Comparison of ENCODE assay signal across 8 cellular contexts in genomic region chr15:74127255-74127953, GRCh38. TPM values are rescaled to one million over a fixed set of nuclear protein-coding genes. Genes with fewer than 3 reads are reported as not detected.
DNase-seq lines count a peak whose midpoint lies in the region; ATAC-seq, FAIRE-seq and TF ChIP-seq lines count a peak whose summit lies in the region.

No MANE protein-coding gene starts in this region.

- H3K4me2 ChIP-seq in astrocyte (ENCODE audit: low read length) (peak overlapping the region; percentile 88), hepatocyte (peak overlapping the region; percentile 89)

- peaks cover 22% of the 10 kb centered on the region for H3K9me3 Mint-ChIP-seq in astrocyte (ENCODE audit: unreplicated experiment)

- H3K9me2 ChIP-seq in hepatocyte (replicated peaks; ENCODE audit: insufficient read depth): no peaks in the 10 kb centered on the region

- H3K27me3 Mint-ChIP-seq in astrocyte (ENCODE audit: low read depth, unreplicated experiment): peaks cover 64% of the 10 kb centered on the region

- H3K36me3 Mint-ChIP-seq in astrocyte (ENCODE audit: low read depth, unreplicated experiment): no peaks in the 10 kb centered on the region

- peak overlapping the region; percentile 47 for H3K27ac Mint-ChIP-seq in astrocyte (ENCODE audit: unreplicated experiment)

- WGBS in hepatocyte (ENCODE audit: low lambda C conversion rate, missing lambda C conversion rate): 19% methylated on average over 34 of the region's 44 CpGs
- 10 to 11% methylated on average over 38 to 44 of the region's 44 CpGs for WGBS in aorta, 2 donors

- H3K36me3 ChIP-seq in ACC112 (ENCODE audit: insufficient read depth, low read length): no peaks in the 10 kb centered on the region
- H3K36me3 ChIP-seq in astrocyte (ENCODE audit: insufficient read depth, low read length): no peaks in the 10 kb centered on the region
- H3K36me3 ChIP-seq in hepatocyte (replicated peaks; ENCODE audit: insufficient read depth, low read depth): no peaks in the 10 kb centered on the region
- no peaks in the 10 kb centered on the region for H3K36me3 ChIP-seq in aorta (ENCODE audit: control insufficient read depth in 1 of 2, insufficient read depth in 2 of 2, low read length in 1 of 2)

- H2AFZ ChIP-seq in ACC112 (ENCODE audit: low read length, unreplicated experiment): peak overlapping the region; percentile 21
- peak overlapping the region; percentile 71 for H2AFZ ChIP-seq in astrocyte (ENCODE audit: low read depth, low read length)
- H2AFZ ChIP-seq in hepatocyte: peak overlapping the region; percentile 52

- no peak for FAIRE-seq in astrocyte (lab: Jason Lieb, UNC)

- H3K4me3 Mint-ChIP-seq in astrocyte (ENCODE audit: unreplicated experiment): no peak overlapping the region

- peak; percentile 60 for TF ChIP-seq CTCF in astrocyte (IDR thresholded peaks at IDR 0.05; ENCODE audit: insufficient read depth, low read depth, low read length)
- TF ChIP-seq CTCF in hepatocyte (IDR thresholded peaks at IDR 0.05; ENCODE audit: poor library complexity): peak; percentile 99
- TF ChIP-seq CTCF in retinal pigment epithelial cell (conservative IDR thresholded peaks at IDR 0.05; ENCODE audit: low read depth, low read length): peak; percentile 93

- H3K4me1 ChIP-seq in ACC112 (ENCODE audit: control insufficient read depth, insufficient read depth, low read length, unreplicated experiment): peaks cover 5% of the 10 kb centered on the region
- H3K4me1 ChIP-seq in astrocyte (ENCODE audit: insufficient read depth, low read length): peaks cover 19% of the 10 kb centered on the region
- H3K4me1 ChIP-seq in hepatocyte (ENCODE audit: insufficient read depth): peaks cover 22% of the 10 kb centered on the region
- no peaks in the 10 kb centered on the region for H3K4me1 ChIP-seq in aorta (ENCODE audit: control insufficient read depth in 1 of 2, insufficient read depth in 2 of 2, low read length in 2 of 2)

- intact Hi-C loops in aorta (cut with DNase I): loop anchor here (1.0 to 5.0 kb wide), 7 partner anchors 70 to 195 kb away; no protein-coding TSS in a partner anchor

- H3K27me3 ChIP-seq in ACC112 (ENCODE audit: insufficient read depth, low read length) (peaks cover 78% of the 10 kb centered on the region), astrocyte (ENCODE audit: insufficient read depth, low read length) (peaks cover 63% of the 10 kb centered on the region), hepatocyte (peaks cover 85% of the 10 kb centered on the region), aorta (ENCODE audit: control insufficient read depth in 1 of 2, insufficient read depth in 2 of 2, low read length in 1 of 2) (peaks cover 0 to 4% of the 10 kb centered on the region in 2 donors)

- H3K27ac ChIP-seq in ACC112 (ENCODE audit: low read depth, low read length) (no peak overlapping the region), astrocyte (ENCODE audit: low read depth, low read length) (no peak overlapping the region), hepatocyte (no peak overlapping the region), aorta (ENCODE audit: low read depth in 1 of 2, low read length in 2 of 2) (no peak overlapping the region)

- H4K20me1 ChIP-seq in astrocyte (ENCODE audit: insufficient read depth, low read length) (no peaks in the 10 kb centered on the region), hepatocyte (ENCODE audit: insufficient read depth, poor library complexity, severe bottlenecking) (no peaks in the 10 kb centered on the region)

- peak overlapping the region; percentile 52 for H3K9ac ChIP-seq in astrocyte (ENCODE audit: low read length)

- peak overlapping the region; percentile 71 for H3K4me3 ChIP-seq in ACC112 (ENCODE audit: low read depth, low read length)
- peak overlapping the region; percentile 58 for H3K4me3 ChIP-seq in astrocyte (ENCODE audit: insufficient read depth, low read depth, low read length)
- H3K4me3 ChIP-seq in hepatocyte: peak overlapping the region; percentile 53
- peak overlapping the region; percentile 33 for H3K4me3 ChIP-seq in retinal pigment epithelial cell (ENCODE audit: low read length)
- H3K4me3 ChIP-seq in aorta (ENCODE audit: low read length in 2 of 2): no peak overlapping the region

- H3K9me3 ChIP-seq in astrocyte (ENCODE audit: insufficient read depth, low read depth, low read length) (peaks cover 6% of the 10 kb centered on the region), hepatocyte (ENCODE audit: low read depth) (no peaks in the 10 kb centered on the region), aorta (ENCODE audit: control insufficient read depth, low read length) (no peaks in the 10 kb centered on the region)

- peaks cover 4% of the 10 kb centered on the region for H3K4me1 Mint-ChIP-seq in astrocyte (ENCODE audit: low read depth, unreplicated experiment)

- peak; percentile 59 for DNase-seq in GM19240 (ENCODE audit: insufficient read length, low spot score)
- DNase-seq in NCI-H1694 (lab: John Stamatoyannopoulos, UW): peak; percentile 86
- peak; percentile 84 for DNase-seq in T1000 (lab: John Stamatoyannopoulos, UW)
- peak; percentile 58 for DNase-seq in astrocyte (ENCODE audit: low read depth)
- DNase-seq in hepatocyte (ENCODE audit: low spot score): peak; percentile 93
- peak; percentile 25 for DNase-seq in retinal pigment epithelial cell (ENCODE audit: low read depth)
- peak; percentile 92 to 97 for DNase-seq in aorta

- ATAC-seq in aorta (ENCODE audit: low FRiP score): peak; percentile 95

- no peaks in the 10 kb centered on the region for H3K79me2 ChIP-seq in ACC112 (ENCODE audit: control insufficient read depth, insufficient read depth, low read length, unreplicated experiment)
- no peaks in the 10 kb centered on the region for H3K79me2 ChIP-seq in astrocyte (ENCODE audit: insufficient read depth, low read length)
- no peaks in the 10 kb centered on the region for H3K79me2 ChIP-seq in hepatocyte

RNA-seq across cellular contexts. Expression of gene ISLR2, which starts 3.0 kb away (rescaled TPM):
- total RNA-seq in astrocyte (0.14 and 0.19 TPM in 2 replicates), hepatocyte (1.7 TPM in 1 of 2 replicates, not detected in the other), aorta (1 to 10 TPM in 1 of 2 donors, under 1 TPM in 1; 0.81 to 1.2 TPM)
- polyA plus RNA-seq in hepatocyte (0.13 TPM in 1 of 2 replicates, not detected in the other), aorta (1 to 10 TPM in 1 of 2 donors, under 1 TPM in 1; 0.13 to 1.5 TPM)

RNA-seq across cellular contexts. Expression of gene GOLGA6A, which starts 45.1 kb away (rescaled TPM):
- total RNA-seq in astrocyte (0.30 and 0.31 TPM in 2 replicates), hepatocyte (not detected in 2 replicates), aorta (not detected)
- polyA plus RNA-seq in hepatocyte (not detected in 2 replicates), aorta (not detected)

RNA-seq across cellular contexts. Expression of gene ISLR, which starts 46.1 kb away (rescaled TPM):
- total RNA-seq in astrocyte (1.6 and 3.6 TPM in 2 replicates), hepatocyte (31.4 and 36.4 TPM in 2 replicates), aorta (100 to 1,000 TPM in 1 of 2 donors, 10 to 100 TPM in 1; 62.2 to 102 TPM)
- polyA plus RNA-seq in hepatocyte (27.8 and 32.0 TPM in 2 replicates), aorta (100 to 1,000 TPM in 1 of 2 donors, 10 to 100 TPM in 1; 24.8 to 111 TPM)

Comparison
In these comparisons a context has a peak if more than half of its experiments do, and no peak if none do; other contexts are left out.
1. H2AFZ ChIP-seq: peak in every context shown above with its lines; median percentile 71 in astrocyte; 52 in hepatocyte; 21 in ACC112.
2. H3K4me3 ChIP-seq: peak in ACC112 (single experiment), astrocyte (single experiment), hepatocyte (single experiment) and retinal pigment epithelial cell (single experiment); none in aorta (0 of 2).
3. DNase-seq: peak in every context shown above with its lines; median percentile 94 in aorta; 93 in hepatocyte; 86 in NCI-H1694; 84 in T1000; 59 in GM19240; 58 in astrocyte; 25 in retinal pigment epithelial cell.
4. Peak in every context shown above with its lines, with median percentiles within 50 percentile points of each other: CTCF ChIP-seq.